14 cellular contexts compared by ENCODE assay signal in the genomic region with DNA sequence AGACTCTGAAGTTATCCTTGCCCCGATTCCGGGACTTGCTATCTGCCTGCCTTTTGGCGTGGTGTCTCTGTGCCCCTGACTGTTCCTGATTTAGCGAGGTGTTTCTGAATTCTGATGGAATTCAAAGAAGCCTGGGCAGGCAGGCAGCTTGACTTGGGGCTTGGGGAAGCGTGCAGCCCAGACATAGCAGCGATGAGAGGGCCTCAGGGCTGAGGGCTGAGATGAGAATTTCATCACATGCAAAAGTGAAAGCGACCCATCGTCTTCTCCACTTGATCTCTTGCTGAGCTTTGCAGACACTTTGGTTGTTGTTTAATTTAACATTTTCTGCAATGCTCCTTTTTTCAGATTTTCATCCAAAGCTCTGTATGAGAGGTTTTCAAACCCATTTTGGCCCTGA. TPM values are rescaled to one million over a fixed set of nuclear protein-coding genes. Genes with fewer than 3 reads are reported as not detected.
A peak's percentile ranks its signal among the peaks of the same experiment; 100 is the strongest.
DNase-seq lines count a peak whose midpoint lies in the region; ATAC-seq and TF ChIP-seq lines count a peak whose summit lies in the region.
"Had no signal": no experiment of that assay in that cellular context is flagged by ENCODE, and none has a peak within 500 bp of the region (broad histone marks: within the 10 kb centered on the region; RNA-seq: fewer than 3 reads in every experiment).

No MANE protein-coding gene starts in this region.

- peaks cover 81% of the 10 kb centered on the region for H3K27me3 Mint-ChIP-seq in activated naive CD8-positive, alpha-beta T cell treated with anti-CD3 and anti-CD28 coated beads, Interleukin-2, amount 50 U/mL, for 24 hours
- no peaks in the 10 kb centered on the region for H3K27me3 Mint-ChIP-seq in osteocyte (ENCODE audit: unreplicated experiment)

- no peaks in the 10 kb centered on the region for H3K36me3 ChIP-seq in WERI-Rb-1
- H3K36me3 ChIP-seq: thyroid gland had no signal

- peak overlapping the region; percentile 71 for H3K4me3 Mint-ChIP-seq in activated naive CD8-positive, alpha-beta T cell treated with anti-CD3 and anti-CD28 coated beads, Interleukin-2, amount 50 U/mL, for 24 hours
- H3K4me3 Mint-ChIP-seq in osteocyte (ENCODE audit: unreplicated experiment), result no peak overlapping the region
- H3K4me3 Mint-ChIP-seq: natural killer cell treated with Interleukin-12 subunit alpha and Interleukin-12 subunit beta and Interleukin-15 and Interleukin-18, amount 100 ng/mL, for 72 hours had no signal

- peaks cover 30% of the 10 kb centered on the region for H3K4me1 Mint-ChIP-seq in activated naive CD8-positive, alpha-beta T cell treated with anti-CD3 and anti-CD28 coated beads, Interleukin-2, amount 50 U/mL, for 24 hours
- peaks cover 62% of the 10 kb centered on the region for H3K4me1 Mint-ChIP-seq in osteocyte (ENCODE audit: unreplicated experiment)
- H3K4me1 Mint-ChIP-seq: IgD-negative memory B cell had no signal

- CTCF ChIA-PET in HEK293T (lab: Yijun Ruan, JAX), result no interaction called here

- TF ChIP-seq CTCF in osteocyte (IDR thresholded peaks at IDR 0.05) (no peak), WERI-Rb-1 (IDR thresholded peaks at IDR 0.05; ENCODE audit: low read depth, low read length) (no peak)

- no peak for DNase-seq in activated CD4-positive, CD25-positive, alpha-beta regulatory T cell (lab: John Stamatoyannopoulos, UW)
- DNase-seq in Jurkat, Clone E6-1 (ENCODE audit: low read depth, low spot score), result no peak
- DNase-seq in activated naive CD8-positive, alpha-beta T cell treated with anti-CD3 and anti-CD28 coated beads, Interleukin-2, amount 50 U/mL, for 24 hours, result no peak
- DNase-seq in osteocyte (ENCODE audit: extremely low spot score, unreplicated experiment), result no peak
- DNase-seq in HEK293T (ENCODE audit: extremely low spot score), result no peak
- no peak for DNase-seq in WERI-Rb-1
- DNase-seq: DMS79, left cardiac atrium, NCI-H187 treated with DMSO at 0.1 percent for 48 hours, thyroid gland had no signal

- H3K27me3 ChIP-seq in WERI-Rb-1 (ENCODE audit: insufficient read depth, low read depth, severe bottlenecking), result no peaks in the 10 kb centered on the region
- H3K27me3 ChIP-seq: thyroid gland had no signal

- no peak overlapping the region for H3K27ac Mint-ChIP-seq in activated naive CD8-positive, alpha-beta T cell treated with anti-CD3 and anti-CD28 coated beads, Interleukin-2, amount 50 U/mL, for 24 hours
- peak overlapping the region; percentile 76 for H3K27ac Mint-ChIP-seq in osteocyte (ENCODE audit: unreplicated experiment)
- H3K27ac Mint-ChIP-seq: IgD-negative memory B cell; natural killer cell treated with Interleukin-12 subunit alpha and Interleukin-12 subunit beta and Interleukin-15 and Interleukin-18, amount 100 ng/mL, for 72 hours had no signal

- H3K27ac ChIP-seq in WERI-Rb-1, result no peak overlapping the region
- H3K27ac ChIP-seq: thyroid gland had no signal

- ATAC-seq in activated CD4-positive, CD25-positive, alpha-beta regulatory T cell treated with anti-CD3 and anti-CD28 coated beads, Interleukin-2, amount 50 U/mL, for 24 hours, result peak; percentile 34 to 37
- ATAC-seq in activated naive CD8-positive, alpha-beta T cell treated with anti-CD3 and anti-CD28 coated beads, Interleukin-2, amount 50 U/mL, for 24 hours, result peak; percentile 30
- no peak for ATAC-seq in GM21360 (IDR thresholded peaks at IDR 0.05; ENCODE audit: unreplicated experiment)

- no peaks in the 10 kb centered on the region for H3K9me3 Mint-ChIP-seq in activated naive CD8-positive, alpha-beta T cell treated with anti-CD3 and anti-CD28 coated beads, Interleukin-2, amount 50 U/mL, for 24 hours
- H3K9me3 Mint-ChIP-seq in osteocyte (ENCODE audit: unreplicated experiment), result no peaks in the 10 kb centered on the region
- H3K9me3 Mint-ChIP-seq: IgD-negative memory B cell; natural killer cell treated with Interleukin-12 subunit alpha and Interleukin-12 subunit beta and Interleukin-15 and Interleukin-18, amount 100 ng/mL, for 72 hours had no signal

- POLR2A ChIA-PET in HEK293T (lab: Yijun Ruan, JAX), result interaction anchor here (0.7 kb wide), 1 partner anchor 18 kb away, joined by 3 read pairs; no protein-coding TSS in a partner anchor

- H3K36me3 Mint-ChIP-seq in activated naive CD8-positive, alpha-beta T cell treated with anti-CD3 and anti-CD28 coated beads, Interleukin-2, amount 50 U/mL, for 24 hours (ENCODE audit: low read depth), result no peaks in the 10 kb centered on the region
- peaks cover 27% of the 10 kb centered on the region for H3K36me3 Mint-ChIP-seq in osteocyte (ENCODE audit: unreplicated experiment)
- H3K36me3 Mint-ChIP-seq: natural killer cell treated with Interleukin-12 subunit alpha and Interleukin-12 subunit beta and Interleukin-15 and Interleukin-18, amount 100 ng/mL, for 72 hours had no signal

- H3K4me3 ChIP-seq in Jurkat, Clone E6-1 (ENCODE audit: low read length), result peak overlapping the region; percentile 32
- no peak overlapping the region for H3K4me3 ChIP-seq in WERI-Rb-1 (ENCODE audit: low read depth, low read length)
- H3K4me3 ChIP-seq: thyroid gland had no signal

- H3K9me3 ChIP-seq in WERI-Rb-1 (ENCODE audit: severe bottlenecking), result no peaks in the 10 kb centered on the region
- H3K9me3 ChIP-seq: thyroid gland had no signal

TF ChIP-seq in HEK293T, 16 proteins besides CTCF, POLR2A, EP300 and RAD21:
- TF ChIP-seq HDGF (IDR thresholded peaks at IDR 0.05; ENCODE audit: borderline replicate concordance), result no peak

RNA-seq across cellular contexts. Expression of a gene that starts 57.8 kb away (rescaled TPM):
- polyA plus RNA-seq in Jurkat, Clone E6-1 (2012; ENCODE audit: insufficient read depth, insufficient read length), result 10.9 TPM
- 86.9 and 88.2 TPM in 2 replicates for total RNA-seq in osteocyte
